ENCODE assay signal across 9 cellular contexts in the genomic region with DNA sequence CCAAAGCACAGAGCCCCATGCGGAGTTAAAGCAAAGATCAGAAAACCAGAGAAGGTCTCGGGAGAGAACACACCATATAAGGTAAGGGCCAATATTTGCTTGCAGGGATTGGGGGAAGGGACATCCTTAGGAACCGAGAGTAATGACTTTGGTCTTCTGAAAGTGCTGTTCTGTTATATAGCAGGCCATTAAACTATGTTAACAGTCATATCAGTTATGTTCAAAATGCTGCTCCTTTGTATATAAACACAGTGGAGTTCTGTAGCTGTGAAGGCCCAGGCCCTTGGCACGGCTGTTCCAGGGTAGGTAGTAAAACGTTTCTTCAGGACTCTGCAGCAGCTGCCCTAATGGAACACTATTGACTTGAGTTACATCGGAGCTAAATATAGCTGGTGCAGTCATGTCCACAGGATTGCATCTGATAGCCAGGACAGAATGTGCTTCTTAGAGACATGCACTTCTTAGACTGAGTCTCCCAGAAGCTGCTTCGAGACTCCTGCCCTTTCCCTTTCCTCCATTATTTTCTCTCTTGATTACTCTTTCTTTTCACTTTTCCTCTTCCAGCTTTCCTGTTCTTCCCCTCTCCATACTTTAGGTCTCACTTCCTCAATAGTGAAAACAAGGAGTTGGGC.
A peak's percentile ranks its signal among the peaks of the same experiment; 100 is the strongest.
DNase-seq lines count a peak whose midpoint lies in the region; ATAC-seq and TF ChIP-seq lines count a peak whose summit lies in the region.
"Had no signal": no experiment of that assay in that cellular context is flagged by ENCODE, and none has a peak within 500 bp of the region (broad histone marks: within the 10 kb centered on the region; RNA-seq: fewer than 3 reads in every experiment).

No MANE protein-coding gene starts in this region.

- no peak for TF ChIP-seq POLR2A in erythroblast (IDR thresholded peaks at IDR 0.05; ENCODE audit: low read length)

- ATAC-seq in GM18909 (IDR thresholded peaks at IDR 0.05; ENCODE audit: poor library complexity, unreplicated experiment): no peak

- DNase-seq in DMS 273 treated with DMSO at 0.1 percent for 48 hours (lab: John Stamatoyannopoulos, UW) (peak; percentile 61), LNCaP clone FGC (ENCODE audit: low read depth) (peak; percentile 23), fibroblast of gingiva (ENCODE audit: low read depth) (peak; percentile 72), non-pigmented ciliary epithelial cell (ENCODE audit: low read depth) (peak; percentile 63), anterior cingulate cortex (lab: John Stamatoyannopoulos, UW) (no peak), erythroblast (lab: John Stamatoyannopoulos, UW) (no peak), NCI-H345 treated with DMSO at 0.1 percent for 48 hours (lab: John Stamatoyannopoulos, UW; ENCODE audit: unreplicated experiment) (no peak)
- DNase-seq: retina had no signal

- no peak for TF ChIP-seq CTCF in LNCaP clone FGC (IDR thresholded peaks at IDR 0.05; ENCODE audit: control insufficient read depth, extremely low read depth, insufficient read depth)

- no peak overlapping the region for H3K4me3 ChIP-seq in LNCaP clone FGC (ENCODE audit: low read depth, low read length)

Comparison
In these comparisons a context has a peak if more than half of its experiments do, and no peak if none do; other contexts are left out.
1. DNase-seq: peak in DMS 273 treated with DMSO at 0.1 percent for 48 hours (single experiment), LNCaP clone FGC (single experiment), fibroblast of gingiva (single experiment) and non-pigmented ciliary epithelial cell (single experiment); none in anterior cingulate cortex (0 of 58), erythroblast (0 of 2) and NCI-H345 treated with DMSO at 0.1 percent for 48 hours (single experiment).